Comparison of ENCODE assay signal across 25 cellular contexts in genomic region chr4:11009281-11009680, GRCh38.
"Had no signal": no experiment of that assay in that cellular context is flagged by ENCODE, and none has a peak within 500 bp of the region (broad histone marks: within the 10 kb centered on the region; RNA-seq: fewer than 3 reads in every experiment).

No MANE protein-coding gene starts in this region.

- FAIRE-seq: urothelium cell line had no signal

- DNase-seq: stimulated activated CD4-positive, alpha-beta T cell treated with anti-CD3 and anti-CD28 coated beads, Interleukin-2, amount 100 ng/mL, for 48 hours; stimulated activated CD4-positive, alpha-beta T cell treated with anti-CD3 and anti-CD28 coated beads, Interleukin-4, amount 100 ng/mL, for 1 hour; stimulated activated CD4-positive, alpha-beta T cell treated with anti-CD3 and anti-CD28 coated beads, Interleukin-4, amount 100 ng/mL, for 24 hours; stimulated activated CD4-positive, alpha-beta T cell treated with anti-CD3 and anti-CD28 coated beads, Interleukin-4, amount 100 ng/mL, for 4 hours; stimulated activated CD8-positive, alpha-beta memory T cell treated with anti-CD3 and anti-CD28 coated beads, Interleukin-4, amount 100 ng/mL, for 48 hours; stimulated activated naive B cell treated with anti-CD40 and anti-IgM and Interleukin-4, amounts not matched to agents 10 μg/mL and 1 μg/mL and 100 μg/mL, for 72 hours; stimulated activated naive CD4-positive, alpha-beta T cell; stimulated activated naive CD4-positive, alpha-beta T cell treated with Interleukin-2 at 50 U/mL for 16 hours; stimulated activated naive CD8-positive, alpha-beta T cell treated with anti-CD3 and anti-CD28 coated beads, Interleukin-15, amount 100 ng/mL, for 72 hours; stimulated activated naive CD8-positive, alpha-beta T cell treated with anti-CD3 and anti-CD28 coated beads, Interleukin-15, Interleukin-2, amounts not matched to agents 100 U/mL and 50 U/mL, for 24 hours; stomach; substantia nigra; testis; thyroid gland; tibial artery; transverse colon; trophoblast cell; upper lobe of left lung; upper lobe of right lung; uterus had no signal

- H3K4me3 ChIP-seq: stomach, suprapubic skin, testis, thoracic aorta, thyroid gland, tibial artery, tibial nerve, transverse colon, upper lobe of left lung, upper lobe of right lung, uterus, vagina had no signal

- H3K27me3 ChIP-seq: stomach, suprapubic skin, testis, thyroid gland, tibial artery, tibial nerve, transverse colon, upper lobe of left lung, upper lobe of right lung, uterus, vagina had no signal

- H3K36me3 ChIP-seq: stomach, suprapubic skin, thoracic aorta, thyroid gland, tibial artery, tibial nerve, transverse colon, upper lobe of left lung, upper lobe of right lung, uterus, vagina had no signal
